Comparison of ENCODE assay signal across 8 cellular contexts in the genomic region with DNA sequence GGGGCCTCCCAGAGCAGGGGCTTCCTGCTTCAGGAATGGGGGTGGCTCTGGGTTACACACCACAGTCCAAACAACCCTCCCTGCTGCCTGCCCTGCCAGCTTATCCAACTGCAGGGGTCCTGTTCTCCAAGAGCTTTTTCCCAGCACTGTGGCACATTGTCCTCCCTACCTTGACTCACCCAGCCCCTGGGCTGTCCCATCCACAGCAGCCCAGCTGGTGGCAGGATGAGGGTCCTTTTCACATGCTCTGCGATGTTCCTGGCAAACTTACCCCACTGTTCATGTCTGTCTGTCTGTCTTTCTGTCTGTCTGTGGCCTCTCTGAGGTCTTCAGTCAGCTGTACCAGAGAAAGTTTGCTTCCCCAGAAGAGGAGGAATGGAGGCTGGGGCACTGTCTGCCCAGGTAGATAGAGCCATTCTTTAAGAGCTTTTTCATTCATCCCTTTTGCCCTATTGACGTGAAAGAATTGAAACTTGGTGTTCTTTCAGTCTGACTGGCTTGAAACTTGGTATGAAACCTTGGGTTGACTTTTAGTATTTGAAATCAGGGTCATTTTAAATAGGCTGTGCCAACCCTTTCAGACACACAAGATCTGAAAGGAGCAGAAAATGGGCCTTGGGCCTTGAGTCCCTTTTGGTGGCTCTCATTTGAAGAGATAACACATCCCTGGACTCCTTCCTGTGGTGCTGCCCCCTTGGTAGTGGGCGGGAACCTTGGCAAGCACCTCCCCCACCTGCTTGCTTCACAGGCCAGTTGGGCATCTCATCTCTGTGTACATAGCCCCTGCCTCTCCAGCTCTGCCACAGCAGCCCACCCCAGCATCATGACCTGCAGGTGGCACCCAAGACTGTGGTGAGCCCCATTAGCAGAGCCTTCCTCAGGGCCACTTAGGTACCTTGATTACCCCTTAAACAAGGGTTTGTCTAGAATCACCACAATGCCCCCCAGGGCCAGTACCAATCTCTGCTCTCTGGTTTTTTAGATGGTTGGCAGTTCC.
A peak's percentile ranks its signal among the peaks of the same experiment; 100 is the strongest.
DNase-seq lines count a peak whose midpoint lies in the region; ATAC-seq and TF ChIP-seq lines count a peak whose summit lies in the region.

No MANE protein-coding gene starts in this region.

- peak; percentile 22; the same call in 1 of the 2 replicates for TF ChIP-seq CTCF in HFFc6 (IDR thresholded peaks at IDR 0.05)
- no peak for TF ChIP-seq CTCF in testis (IDR thresholded peaks at IDR 0.05)

- H3K27me3 ChIP-seq in testis, result no peaks in the 10 kb centered on the region

- DNase-seq in HFFc6, result no peak
- peak; percentile 43 for DNase-seq in activated CD4-positive, alpha-beta memory T cell treated with anti-CD3 and anti-CD28 coated beads for 36 hours
- DNase-seq in germinal center (ENCODE audit: low spot score), result peak; percentile 22
- peak; percentile 43 for DNase-seq in stimulated activated CD8-positive, alpha-beta memory T cell treated with anti-CD3 and anti-CD28 coated beads, Interleukin-4, amount 100 ng/mL, for 48 hours
- DNase-seq in H4 (ENCODE audit: low spot score), result no peak
- no peak for DNase-seq in testis
- DNase-seq in NCI-H128 (lab: John Stamatoyannopoulos, UW; ENCODE audit: unreplicated experiment), result no peak

- H3K36me3 Mint-ChIP-seq in HFFc6 (ENCODE audit: low read depth), result peaks cover 16% of the 10 kb centered on the region
- H3K36me3 Mint-ChIP-seq in activated CD4-positive, alpha-beta memory T cell treated with anti-CD3 and anti-CD28 coated beads for 36 hours, result peaks cover 33% of the 10 kb centered on the region

- no peaks in the 10 kb centered on the region for H3K27me3 Mint-ChIP-seq in HFFc6 (ENCODE audit: insufficient read depth)
- no peaks in the 10 kb centered on the region for H3K27me3 Mint-ChIP-seq in activated CD4-positive, alpha-beta memory T cell treated with anti-CD3 and anti-CD28 coated beads for 36 hours

- intact Hi-C loops in activated CD4-positive, alpha-beta memory T cell treated with anti-CD3 and anti-CD28 coated beads for 36 hours (cut with micrococcal nuclease), result loop anchor here (2.0 to 5.0 kb wide), 2 partner anchors 50 to 381 kb away; no protein-coding TSS in a partner anchor
- intact Hi-C loops in testis (cut with DNase I; ENCODE audit: low total_unique reads), result no loop called here

- H3K9me3 ChIP-seq in testis, result no peaks in the 10 kb centered on the region

- peak overlapping the region; percentile 17; the same call in 1 of the 2 replicates for H3K27ac Mint-ChIP-seq in HFFc6
- H3K27ac Mint-ChIP-seq in activated CD4-positive, alpha-beta memory T cell treated with anti-CD3 and anti-CD28 coated beads for 36 hours, result peak overlapping the region; percentile 23

- H3K4me3 Mint-ChIP-seq in HFFc6, result no peak overlapping the region
- no peak overlapping the region for H3K4me3 Mint-ChIP-seq in activated CD4-positive, alpha-beta memory T cell treated with anti-CD3 and anti-CD28 coated beads for 36 hours

- TF ChIP-seq POLR2A in testis (IDR thresholded peaks at IDR 0.05), result no peak

- no peaks in the 10 kb centered on the region for H3K36me3 ChIP-seq in testis (ENCODE audit: low read depth, missing control alignments)

- ATAC-seq in HG03520 (IDR thresholded peaks at IDR 0.05; ENCODE audit: unreplicated experiment), result no peak

- H3K4me1 ChIP-seq in testis, result peaks cover 17% of the 10 kb centered on the region

- no peak overlapping the region for H3K4me3 ChIP-seq in testis

- H3K4me1 Mint-ChIP-seq in HFFc6 (ENCODE audit: low read depth), result peaks cover 18% of the 10 kb centered on the region
- H3K4me1 Mint-ChIP-seq in activated CD4-positive, alpha-beta memory T cell treated with anti-CD3 and anti-CD28 coated beads for 36 hours (ENCODE audit: low read depth), result peaks cover 36% of the 10 kb centered on the region

- no peak overlapping the region for H3K27ac ChIP-seq in testis

- CTCF ChIA-PET in activated CD4-positive, alpha-beta memory T cell treated with anti-CD3 and anti-CD28 coated beads for 36 hours (lab: Charles Lee), result interaction anchor here (1.0 to 3.8 kb wide), 6 partner anchors 49 to 213 kb away, joined by 3 to 16 read pairs (median 4); a partner anchor contains a TSS

- WGBS in testis, 2 donors, result 79 to 83% methylated on average over 2 to 3 of the region's 3 CpGs

- no peaks in the 10 kb centered on the region; the same call in 1 of the 2 replicates for H3K9me3 Mint-ChIP-seq in HFFc6
- peaks cover under 1% of the 10 kb centered on the region for H3K9me3 Mint-ChIP-seq in activated CD4-positive, alpha-beta memory T cell treated with anti-CD3 and anti-CD28 coated beads for 36 hours

- POLR2A ChIA-PET in activated CD4-positive, alpha-beta memory T cell treated with anti-CD3 and anti-CD28 coated beads for 36 hours (lab: Charles Lee), result interaction anchor here (1.0 kb wide), 1 partner anchor 50 kb away, joined by 3 read pairs; no protein-coding TSS in a partner anchor

Comparison
In these comparisons a context has a peak if more than half of its experiments do, and no peak if none do; other contexts are left out.
1. DNase-seq: peak in activated CD4-positive, alpha-beta memory T cell treated with anti-CD3 and anti-CD28 coated beads for 36 hours (single experiment), germinal center (single experiment) and stimulated activated CD8-positive, alpha-beta memory T cell treated with anti-CD3 and anti-CD28 coated beads, Interleukin-4, amount 100 ng/mL, for 48 hours (single experiment); none in HFFc6 (single experiment), H4 (single experiment), testis (single experiment) and NCI-H128 (single experiment).